Comparison of ENCODE assay signal across 8 cellular contexts in the genomic region with DNA sequence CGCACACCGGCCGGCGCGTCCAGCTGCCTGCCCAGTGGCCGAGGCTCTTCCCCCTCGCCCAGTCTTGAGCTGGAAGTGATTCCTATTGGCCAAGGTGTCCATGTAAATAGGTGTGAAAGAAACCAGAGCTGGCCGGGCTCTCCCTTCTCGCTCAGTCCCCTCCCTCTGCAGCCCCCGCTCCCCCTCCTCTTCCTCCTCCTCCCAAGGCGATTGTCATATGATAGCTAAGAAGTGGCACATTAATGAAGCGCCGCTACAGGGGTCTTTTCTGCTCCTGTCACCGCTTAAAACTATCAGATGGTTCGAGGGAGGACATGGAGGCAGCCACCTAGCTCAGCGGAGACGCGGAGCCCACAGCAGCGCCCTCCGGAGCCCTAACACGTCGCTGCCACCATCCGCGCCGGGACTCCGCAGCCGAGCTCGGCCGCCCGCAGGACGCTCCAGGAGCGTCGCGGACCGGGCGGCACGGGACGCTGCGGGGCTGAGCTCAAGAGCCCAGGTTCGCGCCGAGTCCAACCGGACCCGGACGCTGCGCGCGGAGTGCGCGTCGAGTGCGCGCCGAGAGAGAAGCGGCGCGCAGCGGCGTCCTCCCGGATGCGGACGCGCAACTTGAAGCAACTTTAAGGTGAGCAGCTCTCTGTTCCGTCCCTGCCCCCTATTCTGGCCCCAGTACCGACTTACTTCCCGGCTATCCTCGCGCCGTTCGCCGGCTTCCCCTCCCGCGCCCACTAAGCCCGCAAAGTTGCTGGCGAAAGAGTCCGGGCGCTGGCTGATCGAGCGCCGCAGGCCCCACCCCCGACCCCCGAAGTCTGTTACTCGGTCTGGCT. TPM values are rescaled to one million over a fixed set of nuclear protein-coding genes. Genes with fewer than 3 reads are reported as not detected.
DNase-seq lines count a peak whose midpoint lies in the region; ATAC-seq and TF ChIP-seq lines count a peak whose summit lies in the region.

A gene (plus strand): TSS at position 293 of the 827 bp plus-strand sequence. CDS start 653 bp downstream, outside the sequence.

- H3K36me3 Mint-ChIP-seq in activated naive CD8-positive, alpha-beta T cell treated with anti-CD3 and anti-CD28 coated beads for 36 hours, result peaks cover 5% of the 10 kb centered on the region

- H4K20me1 ChIP-seq in BLaER1, result peaks cover 92% of the 10 kb centered on the region

- H3K36me3 ChIP-seq in BLaER1 (no peaks in the 10 kb centered on the region), HUES64 (ENCODE audit: insufficient read depth, low read length) (no peaks in the 10 kb centered on the region), muscle layer of colon (ENCODE audit: insufficient read depth, low read length) (no peaks in the 10 kb centered on the region)

- peaks cover 99% of the 10 kb centered on the region for H3K27me3 Mint-ChIP-seq in activated naive CD8-positive, alpha-beta T cell treated with anti-CD3 and anti-CD28 coated beads for 36 hours

- no peak for ATAC-seq in HG02610 (IDR thresholded peaks at IDR 0.05; ENCODE audit: unreplicated experiment)
- no peak for ATAC-seq in HG03025 (IDR thresholded peaks at IDR 0.05; ENCODE audit: low FRiP score, unreplicated experiment)

- H3K27me3 ChIP-seq in BLaER1, result peaks cover 100% of the 10 kb centered on the region
- H3K27me3 ChIP-seq in HUES64 (ENCODE audit: insufficient read depth, low read length), result peaks cover 96% of the 10 kb centered on the region
- peaks cover 91 to 97% of the 10 kb centered on the region in 2 donors for H3K27me3 ChIP-seq in muscle layer of colon (ENCODE audit: control insufficient read depth in 1 of 2, insufficient read depth in 2 of 2, low read length in 2 of 2)

- no peak within 1 kb of the TSS for H3K9ac ChIP-seq in BLaER1
- peak within 1 kb of the TSS; percentile 34 for H3K9ac ChIP-seq in HUES64 (ENCODE audit: low read depth, low read length)
- no peak within 1 kb of the TSS for H3K9ac ChIP-seq in muscle layer of colon (ENCODE audit: low read length)

- H3K9me3 ChIP-seq in BLaER1, result peaks cover 28% of the 10 kb centered on the region
- no peaks in the 10 kb centered on the region for H3K9me3 ChIP-seq in HUES64 (ENCODE audit: insufficient read depth, low read depth, low read length)
- H3K9me3 ChIP-seq in muscle layer of colon (ENCODE audit: low read length), result peaks cover 7% of the 10 kb centered on the region

- DNase-seq in activated naive CD8-positive, alpha-beta T cell treated with anti-CD3 and anti-CD28 coated beads for 36 hours, result peak; percentile 26
- DNase-seq in foreskin fibroblast, result no peak
- DNase-seq in head of caudate nucleus, result no peak

- peak within 1 kb of the TSS; percentile 59 for H3K4me2 ChIP-seq in BLaER1

- H3K27ac ChIP-seq in BLaER1 (no peak within 1 kb of the TSS), HUES64 (ENCODE audit: low read depth, low read length) (peak within 1 kb of the TSS; percentile 52; the same call in 1 of the 2 replicates), muscle layer of colon (ENCODE audit: low read depth, low read length) (no peak within 1 kb of the TSS)

- H3K4me3 Mint-ChIP-seq in activated naive CD8-positive, alpha-beta T cell treated with anti-CD3 and anti-CD28 coated beads for 36 hours, result peak within 1 kb of the TSS; percentile 79

- TF ChIP-seq CTCF in foreskin fibroblast (IDR thresholded peaks at IDR 0.05; ENCODE audit: low read depth, low read length), result no peak

- intact Hi-C loops in head of caudate nucleus (cut with DNase I), result no loop called here

- H3K9me3 Mint-ChIP-seq in activated naive CD8-positive, alpha-beta T cell treated with anti-CD3 and anti-CD28 coated beads for 36 hours, result peaks cover 9% of the 10 kb centered on the region

- H3K4me3 ChIP-seq in BLaER1 (peak within 1 kb of the TSS; percentile 63), HUES64 (ENCODE audit: low read length) (peak within 1 kb of the TSS; percentile 62), muscle layer of colon (ENCODE audit: low read depth in 1 of 2, low read length in 2 of 2) (peak within 1 kb of the TSS; percentile 4 to 23), foreskin fibroblast (ENCODE audit: low read depth in 1 of 2, low read length in 2 of 2) (peak within 1 kb of the TSS in 1 of 2 donors; percentile 5)

- H3K4me1 ChIP-seq in BLaER1 (peaks cover 20% of the 10 kb centered on the region), HUES64 (ENCODE audit: insufficient read depth, low read length) (peaks cover 51% of the 10 kb centered on the region), muscle layer of colon (ENCODE audit: insufficient read depth, low read length) (peaks cover 28% of the 10 kb centered on the region)

- WGBS in HUES64, result under 1% methylated on average over 82 of the region's 83 CpGs

- H3K27ac Mint-ChIP-seq in activated naive CD8-positive, alpha-beta T cell treated with anti-CD3 and anti-CD28 coated beads for 36 hours, result no peak within 1 kb of the TSS

- H3K4me1 Mint-ChIP-seq in activated naive CD8-positive, alpha-beta T cell treated with anti-CD3 and anti-CD28 coated beads for 36 hours, result peaks cover 45% of the 10 kb centered on the region

RNA-seq across cellular contexts. Expression of the gene that starts here (rescaled TPM):
- polyA plus RNA-seq in HUES64 (2013, experiment 1 of 2), result 16.4 TPM
- 23.1 TPM for polyA plus RNA-seq in HUES64 (2013, experiment 2 of 2)
- total RNA-seq in activated naive CD8-positive, alpha-beta T cell treated with anti-CD3 and anti-CD28 coated beads for 36 hours, result under 1 TPM; 0.14 to 0.29 TPM

Comparison
In these comparisons a context has a peak if more than half of its experiments do, and no peak if none do; other contexts are left out.
1. Peak in DNase-seq in activated naive CD8-positive, alpha-beta T cell treated with anti-CD3 and anti-CD28 coated beads for 36 hours; RNA of the gene not detected or under 1 TPM.